Comparison of ENCODE assay signal across 8 cellular contexts in genomic region chr10:48287417-48288391, GRCh38. TPM values are rescaled to one million over a fixed set of nuclear protein-coding genes. Genes with fewer than 3 reads are reported as not detected.
DNase-seq lines count a peak whose midpoint lies in the region; ATAC-seq and TF ChIP-seq lines count a peak whose summit lies in the region.

No MANE protein-coding gene starts in this region.

- no peaks in the 10 kb centered on the region for H3K36me3 ChIP-seq in body of pancreas (replicated peaks in 1 of 2; ENCODE audit: insufficient read depth in 1 of 2, low read depth in 2 of 2)
- no peaks in the 10 kb centered on the region for H3K36me3 ChIP-seq in A673 (ENCODE audit: insufficient read depth, low read length, poor library complexity, severe bottlenecking)

- H3K27ac ChIP-seq in body of pancreas: peak overlapping the region; percentile 2 to 68 (median 58)
- H3K27ac ChIP-seq in A673 (ENCODE audit: low read depth, low read length, poor library complexity, severe bottlenecking): no peak overlapping the region

- TF ChIP-seq POLR2A in body of pancreas (IDR thresholded peaks at IDR 0.05): no peak

- WGBS in body of pancreas, 2 donors: 39 to 43% methylated on average over 13 of the region's 13 CpGs

- intact Hi-C loops in body of pancreas (cut with DNase I) (no loop called here), A673 (cut with micrococcal nuclease; ENCODE audit: unreplicated experiment) (no loop called here)

- H3K4me1 ChIP-seq in body of pancreas (peaks cover 20% of the 10 kb centered on the region), A673 (ENCODE audit: insufficient read depth, low read length, poor library complexity, severe bottlenecking) (peaks cover 4% of the 10 kb centered on the region)

- H3K9me3 ChIP-seq in body of pancreas: no peaks in the 10 kb centered on the region
- H3K9me3 ChIP-seq in A673 (ENCODE audit: low read depth, low read length, poor library complexity, severe bottlenecking): peaks cover 5% of the 10 kb centered on the region

- H3K27me3 ChIP-seq in body of pancreas: no peaks in the 10 kb centered on the region
- no peaks in the 10 kb centered on the region for H3K27me3 ChIP-seq in A673 (replicated peaks; ENCODE audit: insufficient read depth, low read depth, low read length, poor library complexity)

- ATAC-seq in GM18870 (IDR thresholded peaks at IDR 0.05; ENCODE audit: unreplicated experiment) (peak; percentile 44), HG03432 (IDR thresholded peaks at IDR 0.05; ENCODE audit: unreplicated experiment) (peak; percentile 66), body of pancreas (peak; percentile 77), GM21515 (IDR thresholded peaks at IDR 0.05; ENCODE audit: unreplicated experiment) (no peak)

- CTCF ChIA-PET in A673 (lab: Charles Lee): no interaction called here

- no peak for TF ChIP-seq CTCF in body of pancreas (IDR thresholded peaks at IDR 0.05)
- TF ChIP-seq CTCF in A673 (conservative IDR thresholded peaks at IDR 0.05; ENCODE audit: low read depth, low read length): no peak

- no TSS peak for BruUV-seq in A673 (replicated peaks; lab: Mats Ljungman, UMichigan)

- H3K4me3 ChIP-seq in body of pancreas: no peak overlapping the region
- no peak overlapping the region for H3K4me3 ChIP-seq in A673 (ENCODE audit: low read depth, low read length, poor library complexity, severe bottlenecking)

- POLR2A ChIA-PET in A673 (lab: Charles Lee; ENCODE audit: low non-redundant PET): no interaction called here

- DNase-seq in body of pancreas: peak; percentile 61 to 75 (median 68)
- DNase-seq in pons (ENCODE audit: low spot score): peak; percentile 95
- DNase-seq in GM19240 (ENCODE audit: insufficient read length, low spot score): no peak
- no peak for DNase-seq in NOMO-1 (lab: John Stamatoyannopoulos, UW; ENCODE audit: unreplicated experiment in 2 of 2)
- DNase-seq in A673 (ENCODE audit: low spot score): no peak

RNA-seq across cellular contexts. Expression of gene FRMPD2, which starts 13.2 kb away (rescaled TPM):
- total RNA-seq in body of pancreas (not detected), A673 (2021) (not detected in 2 replicates)

RNA-seq across cellular contexts. Expression of gene MAPK8, which starts 18.8 kb away (rescaled TPM):
- total RNA-seq in body of pancreas (10 to 100 TPM; 16.1 to 22.7 TPM), A673 (2021) (50.3 and 52.0 TPM in 2 replicates)

Comparison
In these comparisons a context has a peak if more than half of its experiments do, and no peak if none do; other contexts are left out.
1. DNase-seq: peak in body of pancreas (4 of 4) and pons (single experiment); none in GM19240 (single experiment), NOMO-1 (0 of 2) and A673 (single experiment).